In genomic region chr6:1363298-1363697, GRCh38 we compare ENCODE assay signal across 1 cellular context.
TF ChIP-seq lines count a peak whose summit lies in the region.

No MANE protein-coding gene starts in this region.

TF ChIP-seq in HepG2, 621 proteins besides CTCF, POLR2A, EP300 and RAD21:
- TF ChIP-seq KAT8 (CRISPR knock-in tag; IDR thresholded peaks at IDR 0.05) (no peak), CEBPB (IDR thresholded peaks at IDR 0.05; ENCODE audit: borderline replicate concordance, low read depth, low read length) (peak; percentile 86)
